In genomic region chr7:138814806-138815332, GRCh38 we compare ENCODE assay signal across 18 cellular contexts. TPM values are rescaled to one million over a fixed set of nuclear protein-coding genes. Genes with fewer than 3 reads are reported as not detected.
"Had no signal": no experiment of that assay in that cellular context is flagged by ENCODE, and none has a peak within 500 bp of the region (broad histone marks: within the 10 kb centered on the region; RNA-seq: fewer than 3 reads in every experiment).

No MANE protein-coding gene starts in this region.

- H3K9me3 ChIP-seq: gastroesophageal sphincter, ovary, SJSA1, tibial nerve had no signal

- H3K27ac Mint-ChIP-seq: activated naive CD8-positive, alpha-beta T cell treated with anti-CD3 and anti-CD28 coated beads for 36 hours; neural progenitor cell had no signal

- H3K27me3 ChIP-seq: gastroesophageal sphincter, neural progenitor cell, ovary, SJSA1, tibial nerve had no signal

- FAIRE-seq: endothelial cell of umbilical vein had no signal

- H3K36me3 ChIP-seq: gastroesophageal sphincter, neural progenitor cell, ovary, SJSA1, tibial nerve had no signal

- H3K4me3 Mint-ChIP-seq: activated naive CD8-positive, alpha-beta T cell treated with anti-CD3 and anti-CD28 coated beads for 36 hours; neural progenitor cell had no signal

- H3K4me1 ChIP-seq: gastroesophageal sphincter, neural progenitor cell, SJSA1, tibial nerve had no signal

- H3K4me3 ChIP-seq: gastroesophageal sphincter, neural progenitor cell, ovary, SJSA1, tibial nerve had no signal

- H3K9me3 Mint-ChIP-seq: activated naive CD8-positive, alpha-beta T cell treated with anti-CD3 and anti-CD28 coated beads for 36 hours; neural progenitor cell had no signal

- H3K4me1 Mint-ChIP-seq: neural progenitor cell had no signal

- H3K36me3 Mint-ChIP-seq: activated naive CD8-positive, alpha-beta T cell treated with anti-CD3 and anti-CD28 coated beads for 36 hours; neural progenitor cell had no signal

- DNase-seq: activated CD4-positive, alpha-beta T cell treated with anti-CD3 and anti-CD28 coated beads for 4 hours; activated effector memory CD4-positive, alpha-beta T cell treated with anti-CD3 and anti-CD28 coated beads, Interleukin-2, amount 50 U/mL, for 16 hours; activated naive CD8-positive, alpha-beta T cell treated with anti-CD3 and anti-CD28 coated beads for 36 hours; activated T-cell treated with anti-CD3 and anti-CD28 coated beads for 4 hours; anterior cingulate cortex; ovary; SW 1271; T-helper 9 cell had no signal

- H3K27ac ChIP-seq: gastroesophageal sphincter, neural progenitor cell, ovary, SJSA1, tibial nerve, VCaP had no signal

- ATAC-seq: gastroesophageal sphincter had no signal

- H3K27me3 Mint-ChIP-seq: activated naive CD8-positive, alpha-beta T cell treated with anti-CD3 and anti-CD28 coated beads for 36 hours had no signal

RNA-seq across cellular contexts. Expression of gene ATP6V0A4, which starts 16.9 kb away (rescaled TPM):
- total RNA-seq: activated naive CD8-positive, alpha-beta T cell treated with anti-CD3 and anti-CD28 coated beads for 36 hours; fibroblast of lung; ovary; skeletal muscle tissue; tibial nerve had no signal
- polyA plus RNA-seq: fibroblast of lung had no signal

RNA-seq across cellular contexts. Expression of gene TMEM213, which starts 17.1 kb away (rescaled TPM):
- total RNA-seq: activated naive CD8-positive, alpha-beta T cell treated with anti-CD3 and anti-CD28 coated beads for 36 hours; cerebellum; endothelial cell of umbilical vein; fibroblast of lung; kidney epithelial cell; ovary; SJSA1; skeletal muscle tissue; tibial nerve had no signal
- polyA plus RNA-seq: endothelial cell of umbilical vein, fibroblast of lung, ovary had no signal
